In genomic region chr11:8758619-8759169, GRCh38 we compare ENCODE assay signal across 1 cellular context.
TF ChIP-seq lines count a peak whose summit lies in the region.

No MANE protein-coding gene starts in this region.

TF ChIP-seq in K562, 482 proteins besides CTCF, POLR2A, EP300 and RAD21:
- TF ChIP-seq ATF1 (CRISPR knock-in tag; IDR thresholded peaks at IDR 0.05) (no peak), ATF1 (tag; IDR thresholded peaks at IDR 0.05) (no peak), NR0B1 (IDR thresholded peaks at IDR 0.05; ENCODE audit: partially characterized antibody) (no peak), ZNF77 (CRISPR knock-in tag; IDR thresholded peaks at IDR 0.05) (no peak), MED1 (CRISPR knock-in tag; IDR thresholded peaks at IDR 0.05; ENCODE audit: borderline replicate concordance) (no peak)
